In genomic region chr13:36872621-36873020, GRCh38 we compare ENCODE assay signal across 19 cellular contexts. TPM values are rescaled to one million over a fixed set of nuclear protein-coding genes. Genes with fewer than 3 reads are reported as not detected.
A peak's percentile ranks its signal among the peaks of the same experiment; 100 is the strongest.
DNase-seq lines count a peak whose midpoint lies in the region; ATAC-seq and TF ChIP-seq lines count a peak whose summit lies in the region.
"Had no signal": no experiment of that assay in that cellular context is flagged by ENCODE, and none has a peak within 500 bp of the region (broad histone marks: within the 10 kb centered on the region; RNA-seq: fewer than 3 reads in every experiment).

No MANE protein-coding gene starts in this region.

- no peaks in the 10 kb centered on the region for H3K36me3 Mint-ChIP-seq in Caco-2 (ENCODE audit: insufficient read depth, unreplicated experiment)
- H3K36me3 Mint-ChIP-seq in endodermal cell (ENCODE audit: low read depth): peaks cover 5% of the 10 kb centered on the region
- H3K36me3 Mint-ChIP-seq in activated CD4-positive, alpha-beta memory T cell treated with anti-CD3 and anti-CD28 coated beads, Interleukin-2, amount 10 ng/mL, durations not matched to agents 7 days and 5 days (ENCODE audit: low read depth): no peaks in the 10 kb centered on the region
- H3K36me3 Mint-ChIP-seq: activated CD8-positive, alpha-beta memory T cell treated with anti-CD3 and anti-CD28 coated beads, Interleukin-2, amount 10 ng/mL, durations not matched to agents 7 days and 5 days had no signal

- peak overlapping the region; percentile 9 for H3K27ac Mint-ChIP-seq in Caco-2 (ENCODE audit: unreplicated experiment)
- H3K27ac Mint-ChIP-seq in endodermal cell: peak overlapping the region; percentile 6
- H3K27ac Mint-ChIP-seq in activated CD4-positive, alpha-beta memory T cell treated with anti-CD3 and anti-CD28 coated beads, Interleukin-2, amount 10 ng/mL, durations not matched to agents 7 days and 5 days: no peak overlapping the region
- H3K27ac Mint-ChIP-seq: activated CD8-positive, alpha-beta memory T cell treated with anti-CD3 and anti-CD28 coated beads, Interleukin-2, amount 10 ng/mL, durations not matched to agents 7 days and 5 days had no signal

- H3K27ac ChIP-seq in endodermal cell (ENCODE audit: low read depth, low read length) (no peak overlapping the region), Karpas-422 (ENCODE audit: low read length) (no peak overlapping the region)
- H3K27ac ChIP-seq: left lung, SJCRH30, tibial nerve had no signal

- no peaks in the 10 kb centered on the region for H3K4me1 ChIP-seq in Caco-2
- H3K4me1 ChIP-seq in endodermal cell (ENCODE audit: control insufficient read depth, insufficient read depth, low read length): no peaks in the 10 kb centered on the region
- H3K4me1 ChIP-seq in mucosa of descending colon (ENCODE audit: low read depth): no peaks in the 10 kb centered on the region
- H3K4me1 ChIP-seq in Karpas-422 (ENCODE audit: low read length): peaks cover 4% of the 10 kb centered on the region
- H3K4me1 ChIP-seq: SJCRH30, tibial nerve had no signal

- POLR2A ChIA-PET in Caco-2 (lab: Charles Lee): no interaction called here
- POLR2A ChIA-PET in activated CD4-positive, alpha-beta memory T cell treated with anti-CD3 and anti-CD28 coated beads, Interleukin-2, amount 10 ng/mL, durations not matched to agents 7 days and 5 days (lab: Charles Lee): no interaction called here

- CTCF ChIA-PET in Caco-2 (lab: Charles Lee): no interaction called here
- CTCF ChIA-PET in activated CD4-positive, alpha-beta memory T cell treated with anti-CD3 and anti-CD28 coated beads, Interleukin-2, amount 10 ng/mL, durations not matched to agents 7 days and 5 days (lab: Charles Lee): no interaction called here

- H3K4me3 Mint-ChIP-seq in Caco-2 (ENCODE audit: unreplicated experiment) (no peak overlapping the region), endodermal cell (no peak overlapping the region)
- H3K4me3 Mint-ChIP-seq in activated CD4-positive, alpha-beta memory T cell treated with anti-CD3 and anti-CD28 coated beads, Interleukin-2, amount 10 ng/mL, durations not matched to agents 7 days and 5 days: no peak overlapping the region
- H3K4me3 Mint-ChIP-seq: activated CD8-positive, alpha-beta memory T cell treated with anti-CD3 and anti-CD28 coated beads, Interleukin-2, amount 10 ng/mL, durations not matched to agents 7 days and 5 days had no signal

- H3K4me3 ChIP-seq in Caco-2 (ENCODE audit: low read depth, low read length) (no peak overlapping the region), endodermal cell (ENCODE audit: low read length) (no peak overlapping the region), mucosa of descending colon (no peak overlapping the region), Karpas-422 (ENCODE audit: low read length) (no peak overlapping the region)
- H3K4me3 ChIP-seq: left lung, SJCRH30, smooth muscle cell, tibial nerve had no signal

- intact Hi-C loops in Caco-2 (cut with micrococcal nuclease; ENCODE audit: unreplicated experiment): no loop called here
- intact Hi-C loops in mucosa of descending colon (cut with DNase I, micrococcal nuclease): no loop called here

- H3K4me2 ChIP-seq in Karpas-422 (ENCODE audit: low read depth, low read length, poor library complexity, severe bottlenecking): no peak overlapping the region
- H3K4me2 ChIP-seq: smooth muscle cell had no signal

- peaks cover 14% of the 10 kb centered on the region for H3K4me1 Mint-ChIP-seq in Caco-2 (ENCODE audit: low read depth, unreplicated experiment)
- H3K4me1 Mint-ChIP-seq in endodermal cell: peaks cover 4% of the 10 kb centered on the region
- H3K4me1 Mint-ChIP-seq in activated CD4-positive, alpha-beta memory T cell treated with anti-CD3 and anti-CD28 coated beads, Interleukin-2, amount 10 ng/mL, durations not matched to agents 7 days and 5 days: no peaks in the 10 kb centered on the region
- H3K4me1 Mint-ChIP-seq: activated CD8-positive, alpha-beta memory T cell treated with anti-CD3 and anti-CD28 coated beads, Interleukin-2, amount 10 ng/mL, durations not matched to agents 7 days and 5 days had no signal

- H3K9me2 ChIP-seq in Karpas-422 (replicated peaks; ENCODE audit: insufficient read depth, low read length): no peaks in the 10 kb centered on the region

- peak; percentile 82 for ATAC-seq in mucosa of descending colon
- ATAC-seq in HG02588 (IDR thresholded peaks at IDR 0.05; ENCODE audit: unreplicated experiment): no peak
- no peak for ATAC-seq in GM19397 (IDR thresholded peaks at IDR 0.05; ENCODE audit: unreplicated experiment)
- ATAC-seq: activated CD4-positive, CD25-positive, alpha-beta regulatory T cell treated with anti-CD3 and anti-CD28 coated beads, Interleukin-2, amount 50 U/mL, for 24 hours; activated CD8-positive, alpha-beta memory T cell treated with anti-CD3 and anti-CD28 coated beads, Interleukin-2, amount 10 ng/mL, durations not matched to agents 7 days and 5 days; left lung had no signal

- H3K9ac ChIP-seq in endodermal cell (ENCODE audit: extremely low read depth, low read length, poor library complexity, severe bottlenecking) (no peak overlapping the region), Karpas-422 (ENCODE audit: low read length) (no peak overlapping the region)

- BruUV-seq in Caco-2 (replicated peaks; lab: Mats Ljungman, UMichigan): no TSS peak

- H3K79me2 ChIP-seq in Karpas-422 (ENCODE audit: low read length): no peaks in the 10 kb centered on the region

- no peaks in the 10 kb centered on the region for H3K36me3 ChIP-seq in Caco-2 (ENCODE audit: control insufficient read depth, insufficient read depth, low read length)
- H3K36me3 ChIP-seq in endodermal cell (ENCODE audit: control insufficient read depth, insufficient read depth, low read length): no peaks in the 10 kb centered on the region
- H3K36me3 ChIP-seq in mucosa of descending colon (ENCODE audit: low read depth): no peaks in the 10 kb centered on the region
- H3K36me3 ChIP-seq in Karpas-422 (ENCODE audit: insufficient read depth, low read length): no peaks in the 10 kb centered on the region
- H3K36me3 ChIP-seq: left lung had no signal

- H3K27me3 Mint-ChIP-seq in Caco-2 (ENCODE audit: insufficient read depth, unreplicated experiment): no peaks in the 10 kb centered on the region
- no peaks in the 10 kb centered on the region for H3K27me3 Mint-ChIP-seq in endodermal cell (ENCODE audit: insufficient read depth)
- H3K27me3 Mint-ChIP-seq in activated CD4-positive, alpha-beta memory T cell treated with anti-CD3 and anti-CD28 coated beads, Interleukin-2, amount 10 ng/mL, durations not matched to agents 7 days and 5 days: peaks cover 33% of the 10 kb centered on the region

- TF ChIP-seq CTCF in Caco-2 (IDR thresholded peaks at IDR 0.05; ENCODE audit: insufficient read depth in 1 of 2, low read depth in 1 of 2, low read length in 1 of 2, severe bottlenecking in 1 of 2, unreplicated experiment in 1 of 2) (no peak), endodermal cell (conservative IDR thresholded peaks at IDR 0.05) (no peak), mucosa of descending colon (IDR thresholded peaks at IDR 0.05) (no peak)

- DNase-seq in Caco-2 (no peak), NCI-H2227 (lab: John Stamatoyannopoulos, UW; ENCODE audit: unreplicated experiment) (peak; percentile 79), endodermal cell (peak; percentile 61), mucosa of descending colon (peak; percentile 21 to 66 (median 58)), Karpas-422 (no peak)
- DNase-seq in activated CD4-positive, alpha-beta memory T cell treated with anti-CD3 and anti-CD28 coated beads, Interleukin-2, amount 10 ng/mL, durations not matched to agents 7 days and 5 days: no peak
- DNase-seq: activated CD8-positive, alpha-beta memory T cell treated with anti-CD3 and anti-CD28 coated beads, Interleukin-2, amount 10 ng/mL, durations not matched to agents 7 days and 5 days; AML-193; DMS153; KBM-7; left lung; NCI-H1105; NCI-H446 treated with DMSO at 0.1 percent for 48 hours; SJCRH30 had no signal

- WGBS in endodermal cell (ENCODE audit: insufficient coverage in 1 of 2, insufficient read length in 1 of 2), 2 experiments: 79 to 93% methylated on average over 3 to 10 of the region's 10 CpGs

- H3K9me3 ChIP-seq in Caco-2: no peaks in the 10 kb centered on the region
- H3K9me3 ChIP-seq in endodermal cell (ENCODE audit: control insufficient read depth, low read length): no peaks in the 10 kb centered on the region
- no peaks in the 10 kb centered on the region for H3K9me3 ChIP-seq in mucosa of descending colon
- H3K9me3 ChIP-seq in Karpas-422 (ENCODE audit: low read length): no peaks in the 10 kb centered on the region
- H3K9me3 ChIP-seq: left lung, SJCRH30, tibial nerve had no signal

- H4K20me1 ChIP-seq in Karpas-422 (ENCODE audit: insufficient read depth, low read depth, low read length): no peaks in the 10 kb centered on the region

- H3K27me3 ChIP-seq in Caco-2 (replicated peaks; ENCODE audit: control insufficient read depth, insufficient read depth, low read length) (no peaks in the 10 kb centered on the region), endodermal cell (ENCODE audit: control insufficient read depth, insufficient read depth, low read length, poor library complexity, severe bottlenecking) (no peaks in the 10 kb centered on the region), Karpas-422 (ENCODE audit: low read length) (no peaks in the 10 kb centered on the region)
- H3K27me3 ChIP-seq: left lung, SJCRH30, tibial nerve had no signal

- H2AFZ ChIP-seq in Karpas-422 (ENCODE audit: low read length): no peak overlapping the region

- H3K9me3 Mint-ChIP-seq in Caco-2 (ENCODE audit: unreplicated experiment) (no peaks in the 10 kb centered on the region), endodermal cell (no peaks in the 10 kb centered on the region)
- no peaks in the 10 kb centered on the region for H3K9me3 Mint-ChIP-seq in activated CD4-positive, alpha-beta memory T cell treated with anti-CD3 and anti-CD28 coated beads, Interleukin-2, amount 10 ng/mL, durations not matched to agents 7 days and 5 days

RNA-seq across cellular contexts. Expression of gene SMAD9, which starts 47.4 kb away (rescaled TPM):
- total RNA-seq in Caco-2 (2022): 1.2 TPM in 2 replicates
- total RNA-seq in endodermal cell: 10 to 100 TPM in 1 of 2 donors, 1 to 10 TPM in 1; 9.0 to 13.3 TPM
- polyA plus RNA-seq in endodermal cell (2013, experiment 1 of 2): 7.4 TPM
- polyA plus RNA-seq in endodermal cell (2013, experiment 2 of 2): 8.0 TPM
- 10 to 100 TPM in 2 of 3 donors, 1 to 10 TPM in 1; 9.0 to 21.6 (median 16.2) TPM for total RNA-seq in mucosa of descending colon
- total RNA-seq in Karpas-422 (2014; rRNA removed; shearing (Covaris generic); ENCODE audit: low replicate concordance): 0.19 TPM in 1 of 2 replicates, not detected in the other
- total RNA-seq in activated CD4-positive, alpha-beta memory T cell treated with anti-CD3 and anti-CD28 coated beads, Interleukin-2, amount 10 ng/mL, durations not matched to agents 7 days and 5 days: not detected
- total RNA-seq: activated CD8-positive, alpha-beta memory T cell treated with anti-CD3 and anti-CD28 coated beads, Interleukin-2, amount 10 ng/mL, durations not matched to agents 7 days and 5 days had no signal

RNA-seq across cellular contexts. Expression of gene RFXAP, which starts 53.6 kb away (rescaled TPM):
- total RNA-seq in Caco-2 (2022): 8.7 and 11.5 TPM in 2 replicates
- total RNA-seq in endodermal cell: 1 to 10 TPM; 8.9 to 9.7 TPM
- 11.9 TPM for polyA plus RNA-seq in endodermal cell (2013, experiment 1 of 2)
- 11.1 TPM for polyA plus RNA-seq in endodermal cell (2013, experiment 2 of 2)
- total RNA-seq in mucosa of descending colon: 1 to 10 TPM; 5.0 to 6.3 (median 5.9) TPM
- total RNA-seq in Karpas-422 (2014; rRNA removed; shearing (Covaris generic); ENCODE audit: low replicate concordance): 6.3 and 16.0 TPM in 2 replicates
- 10 to 100 TPM; 15.3 to 16.1 TPM for total RNA-seq in activated CD4-positive, alpha-beta memory T cell treated with anti-CD3 and anti-CD28 coated beads, Interleukin-2, amount 10 ng/mL, durations not matched to agents 7 days and 5 days

Comparison
In these comparisons a context has a peak if more than half of its experiments do, and no peak if none do; other contexts are left out.
1. DNase-seq: peak in NCI-H2227 (single experiment), endodermal cell (single experiment) and mucosa of descending colon (3 of 3); none in Caco-2 (0 of 2), Karpas-422 (single experiment) and activated CD4-positive, alpha-beta memory T cell treated with anti-CD3 and anti-CD28 coated beads, Interleukin-2, amount 10 ng/mL, durations not matched to agents 7 days and 5 days (single experiment).